In genomic region chr3:44648564-44649229, GRCh38 we compare ENCODE assay signal across 8 cellular contexts. TPM values are rescaled to one million over a fixed set of nuclear protein-coding genes. Genes with fewer than 3 reads are reported as not detected.
DNase-seq lines count a peak whose midpoint lies in the region; ATAC-seq and TF ChIP-seq lines count a peak whose summit lies in the region.

Gene ZNF35 (plus strand): TSS chr3:44648732. CDS start chr3:44651068, 2,336 bp downstream.

- H3F3A ChIP-seq in OCI-LY1 (ENCODE audit: insufficient read depth, low read length): no peaks in the 10 kb centered on the region

- peaks cover 46% of the 10 kb centered on the region for H3K36me3 Mint-ChIP-seq in activated naive CD8-positive, alpha-beta T cell treated with anti-CD3 and anti-CD28 coated beads, Interleukin-2, amount 10 ng/mL, durations not matched to agents 7 days and 5 days

- H3K9me3 ChIP-seq in OCI-LY1 (ENCODE audit: low read length): no peaks in the 10 kb centered on the region

- H3K4me3 ChIP-seq in OCI-LY1 (ENCODE audit: low read depth, low read length, poor library complexity, severe bottlenecking): peak within 1 kb of the TSS; percentile 73

- H4K20me1 ChIP-seq in OCI-LY1 (ENCODE audit: insufficient read depth, low read length): no peaks in the 10 kb centered on the region

- no peaks in the 10 kb centered on the region for H3K27me3 ChIP-seq in OCI-LY1 (ENCODE audit: insufficient read depth, low read length)

- H3K4me1 Mint-ChIP-seq in activated naive CD8-positive, alpha-beta T cell treated with anti-CD3 and anti-CD28 coated beads, Interleukin-2, amount 10 ng/mL, durations not matched to agents 7 days and 5 days: peaks cover 9% of the 10 kb centered on the region

- ATAC-seq in GM21367 (IDR thresholded peaks at IDR 0.05; ENCODE audit: unreplicated experiment) (peak; percentile 95), Right ventricle myocardium superior (ENCODE audit: poor library complexity) (peak; percentile 95)
- ATAC-seq in activated naive CD8-positive, alpha-beta T cell treated with anti-CD3 and anti-CD28 coated beads, Interleukin-2, amount 10 ng/mL, durations not matched to agents 7 days and 5 days (ENCODE audit: low read depth): peak; percentile 73

- TF ChIP-seq CTCF in OCI-LY1 (IDR thresholded peaks at IDR 0.05; ENCODE audit: low read length): no peak

- H2AFZ ChIP-seq in OCI-LY1 (ENCODE audit: low read length): peak within 1 kb of the TSS; percentile 95

- no peaks in the 10 kb centered on the region for H3K79me2 ChIP-seq in OCI-LY1 (ENCODE audit: insufficient read depth, low read length)

- peaks cover 32% of the 10 kb centered on the region for H3K36me3 ChIP-seq in OCI-LY1 (ENCODE audit: insufficient read depth, low read length)

- intact Hi-C loops in Right ventricle myocardium superior (cut with DNase I): loop anchor here (10.0 kb wide), 1 partner anchor 76 kb away; the partner anchor contains the start of gene ZNF501

- H3K4me2 ChIP-seq in OCI-LY1 (ENCODE audit: low read length): peak within 1 kb of the TSS; percentile 85

- peaks cover 14% of the 10 kb centered on the region for H3K9me3 Mint-ChIP-seq in activated naive CD8-positive, alpha-beta T cell treated with anti-CD3 and anti-CD28 coated beads, Interleukin-2, amount 10 ng/mL, durations not matched to agents 7 days and 5 days

- H3K27ac Mint-ChIP-seq in activated naive CD8-positive, alpha-beta T cell treated with anti-CD3 and anti-CD28 coated beads, Interleukin-2, amount 10 ng/mL, durations not matched to agents 7 days and 5 days: peak within 1 kb of the TSS; percentile 67

- H3K9me2 ChIP-seq in OCI-LY1 (ENCODE audit: low read depth, low read length): no peaks in the 10 kb centered on the region

- H3K27ac ChIP-seq in OCI-LY1 (ENCODE audit: low read depth, low read length, poor library complexity, severe bottlenecking): no peak within 1 kb of the TSS

- H3K27me3 Mint-ChIP-seq in activated naive CD8-positive, alpha-beta T cell treated with anti-CD3 and anti-CD28 coated beads, Interleukin-2, amount 10 ng/mL, durations not matched to agents 7 days and 5 days: no peaks in the 10 kb centered on the region

- H3K4me3 Mint-ChIP-seq in activated naive CD8-positive, alpha-beta T cell treated with anti-CD3 and anti-CD28 coated beads, Interleukin-2, amount 10 ng/mL, durations not matched to agents 7 days and 5 days: peak within 1 kb of the TSS; percentile 88

- peaks cover 16% of the 10 kb centered on the region for H3K4me1 ChIP-seq in OCI-LY1 (ENCODE audit: insufficient read depth, low read length, severe bottlenecking)

- H3K9ac ChIP-seq in OCI-LY1 (ENCODE audit: low read length): peak within 1 kb of the TSS; percentile 70

- DNase-seq in Daoy (ENCODE audit: low read depth) (peak; percentile 85), HS-5 (ENCODE audit: low read depth) (peak; percentile 67), Right ventricle myocardium superior (peak; percentile 86), occipital lobe (lab: John Stamatoyannopoulos, UW) (peak; percentile 87), ureter (ENCODE audit: low spot score) (peak; percentile 77)
- DNase-seq in activated naive CD8-positive, alpha-beta T cell treated with anti-CD3 and anti-CD28 coated beads, Interleukin-2, amount 10 ng/mL, durations not matched to agents 7 days and 5 days: peak; percentile 53

- POLR2A ChIA-PET in activated naive CD8-positive, alpha-beta T cell treated with anti-CD3 and anti-CD28 coated beads, Interleukin-2, amount 10 ng/mL, durations not matched to agents 7 days and 5 days (lab: Charles Lee): interaction anchor here (1.0 to 1.1 kb wide), 2 partner anchors 23 to 138 kb away, joined by 3 to 4 read pairs; no protein-coding TSS in a partner anchor

RNA-seq across cellular contexts. Expression of gene ZNF35, which starts in this region (rescaled TPM):
- 13.7 and 17.4 TPM in 2 replicates for total RNA-seq in Daoy (2014; rRNA removed; shearing (Covaris generic))
- 1 to 10 TPM; 5.4 TPM for total RNA-seq in activated naive CD8-positive, alpha-beta T cell treated with anti-CD3 and anti-CD28 coated beads, Interleukin-2, amount 10 ng/mL, durations not matched to agents 7 days and 5 days
- total RNA-seq in Right ventricle myocardium superior: 6.3 TPM
- 24.3 TPM for total RNA-seq in occipital lobe
- total RNA-seq in ureter: 13.5 TPM
